Comparison of ENCODE assay signal across 9 cellular contexts in the genomic region with DNA sequence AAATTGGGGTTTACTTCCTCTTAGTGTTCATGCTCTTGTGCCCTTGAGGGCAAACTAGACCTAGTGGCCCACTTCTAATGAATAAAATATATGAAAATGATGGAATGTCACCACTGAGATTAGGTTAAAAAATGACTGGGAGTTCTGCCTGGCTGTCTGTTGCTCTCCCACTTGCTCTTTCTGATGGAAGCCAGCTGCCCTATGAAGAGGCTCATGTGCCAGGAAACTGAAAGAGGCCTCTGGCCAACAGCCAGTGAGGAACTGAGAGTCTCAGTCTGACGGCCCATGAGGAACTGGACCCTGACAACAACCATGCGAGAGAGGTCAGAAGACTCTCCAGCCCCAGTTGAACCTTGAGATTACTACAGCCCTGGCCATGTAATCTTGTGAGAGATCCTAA.
DNase-seq lines count a peak whose midpoint lies in the region; ATAC-seq lines count a peak whose summit lies in the region.
"Had no signal": no experiment of that assay in that cellular context is flagged by ENCODE, and none has a peak within 500 bp of the region (broad histone marks: within the 10 kb centered on the region; RNA-seq: fewer than 3 reads in every experiment).

No MANE protein-coding gene starts in this region.

- no peak overlapping the region for H3K27ac Mint-ChIP-seq in activated T-helper 2 cell treated with anti-CD3 and anti-CD28 coated beads, Interferon-gamma antibody, Interleukin-2, Interleukin-4, amounts not matched to agents 10 μg/mL and 5 μg/mL and 100 μg/mL, durations not matched to agents 14 hours and 24 hours and 36 hours

- no peaks in the 10 kb centered on the region for H3K36me3 Mint-ChIP-seq in activated T-helper 2 cell treated with anti-CD3 and anti-CD28 coated beads, Interferon-gamma antibody, Interleukin-2, Interleukin-4, amounts not matched to agents 10 μg/mL and 5 μg/mL and 100 μg/mL, durations not matched to agents 14 hours and 24 hours and 36 hours (ENCODE audit: low read depth)

- intact Hi-C loops in activated T-helper 2 cell treated with anti-CD3 and anti-CD28 coated beads, Interferon-gamma antibody, Interleukin-2, Interleukin-4, amounts not matched to agents 10 μg/mL and 5 μg/mL and 100 μg/mL, durations not matched to agents 14 hours and 24 hours and 36 hours (cut with micrococcal nuclease) = no loop called here

- H3K4me3 Mint-ChIP-seq in activated T-helper 2 cell treated with anti-CD3 and anti-CD28 coated beads, Interferon-gamma antibody, Interleukin-2, Interleukin-4, amounts not matched to agents 10 μg/mL and 5 μg/mL and 100 μg/mL, durations not matched to agents 14 hours and 24 hours and 36 hours (ENCODE audit: low read depth) = no peak overlapping the region

- peak; percentile 44 for DNase-seq in SKM-1 treated with dmso at 0.1 percent for 144 hours (lab: John Stamatoyannopoulos, UW; ENCODE audit: unreplicated experiment)
- peak; percentile 46 for DNase-seq in middle frontal gyrus (ENCODE audit: extremely low spot score, low spot score)
- DNase-seq in activated T-helper 2 cell treated with anti-CD3 and anti-CD28 coated beads, Interferon-gamma antibody, Interleukin-2, Interleukin-4, amounts not matched to agents 10 μg/mL and 5 μg/mL and 100 μg/mL, durations not matched to agents 14 hours and 24 hours and 36 hours (ENCODE audit: low spot score) = no peak
- DNase-seq in stimulated activated CD4-positive, alpha-beta T cell treated with anti-CD3 and anti-CD28 coated beads, Interleukin-4, amount 100 ng/mL, for 4 hours = no peak
- DNase-seq in HuH-7 (ENCODE audit: low spot score) = no peak
- no peak for DNase-seq in cerebellar nuclear complex (lab: John Stamatoyannopoulos, UW)
- DNase-seq: IMR-90 had no signal

- ATAC-seq in GM19324 (IDR thresholded peaks at IDR 0.05; ENCODE audit: low FRiP score, unreplicated experiment) (peak; percentile 100), HG03039 (IDR thresholded peaks at IDR 0.05; ENCODE audit: unreplicated experiment) (peak; percentile 100)

- no peaks in the 10 kb centered on the region for H3K9me3 Mint-ChIP-seq in activated T-helper 2 cell treated with anti-CD3 and anti-CD28 coated beads, Interferon-gamma antibody, Interleukin-2, Interleukin-4, amounts not matched to agents 10 μg/mL and 5 μg/mL and 100 μg/mL, durations not matched to agents 14 hours and 24 hours and 36 hours

- H3K4me1 Mint-ChIP-seq in activated T-helper 2 cell treated with anti-CD3 and anti-CD28 coated beads, Interferon-gamma antibody, Interleukin-2, Interleukin-4, amounts not matched to agents 10 μg/mL and 5 μg/mL and 100 μg/mL, durations not matched to agents 14 hours and 24 hours and 36 hours (ENCODE audit: low read depth) = peaks cover 3% of the 10 kb centered on the region

- peaks cover 6% of the 10 kb centered on the region for H3K27me3 Mint-ChIP-seq in activated T-helper 2 cell treated with anti-CD3 and anti-CD28 coated beads, Interferon-gamma antibody, Interleukin-2, Interleukin-4, amounts not matched to agents 10 μg/mL and 5 μg/mL and 100 μg/mL, durations not matched to agents 14 hours and 24 hours and 36 hours (ENCODE audit: low read depth)

Comparison
In these comparisons a context has a peak if more than half of its experiments do, and no peak if none do; other contexts are left out.
1. DNase-seq: peak in SKM-1 treated with dmso at 0.1 percent for 144 hours (single experiment) and middle frontal gyrus (single experiment); none in activated T-helper 2 cell treated with anti-CD3 and anti-CD28 coated beads, Interferon-gamma antibody, Interleukin-2, Interleukin-4, amounts not matched to agents 10 μg/mL and 5 μg/mL and 100 μg/mL, durations not matched to agents 14 hours and 24 hours and 36 hours (single experiment), stimulated activated CD4-positive, alpha-beta T cell treated with anti-CD3 and anti-CD28 coated beads, Interleukin-4, amount 100 ng/mL, for 4 hours (0 of 2), HuH-7 (single experiment) and cerebellar nuclear complex (0 of 2).